Comparison of ENCODE assay signal across 1 cellular context in the genomic region with DNA sequence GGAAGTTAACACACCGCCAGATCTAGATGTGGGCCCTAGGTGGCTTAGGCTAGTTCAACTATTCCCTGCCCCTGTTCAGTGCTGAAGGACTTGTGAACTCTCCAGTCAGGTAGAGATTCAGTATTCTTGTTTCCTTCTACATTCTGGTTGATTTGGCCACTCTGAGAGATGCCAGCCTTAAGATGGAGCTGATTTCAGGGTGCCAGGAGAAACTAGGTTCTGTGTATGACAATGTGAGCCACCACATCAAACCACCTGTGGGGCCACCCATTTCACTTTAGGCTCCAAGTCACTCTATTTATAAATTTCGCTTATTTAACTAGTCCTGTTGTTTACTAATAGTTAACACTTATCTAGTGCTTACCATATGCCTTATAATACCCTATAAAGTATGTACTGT.
TF ChIP-seq lines count a peak whose summit lies in the region.

No MANE protein-coding gene starts in this region.

TF ChIP-seq in GM23338, 12 proteins besides CTCF, POLR2A, EP300 and RAD21:
- TF ChIP-seq, protein P1, sequence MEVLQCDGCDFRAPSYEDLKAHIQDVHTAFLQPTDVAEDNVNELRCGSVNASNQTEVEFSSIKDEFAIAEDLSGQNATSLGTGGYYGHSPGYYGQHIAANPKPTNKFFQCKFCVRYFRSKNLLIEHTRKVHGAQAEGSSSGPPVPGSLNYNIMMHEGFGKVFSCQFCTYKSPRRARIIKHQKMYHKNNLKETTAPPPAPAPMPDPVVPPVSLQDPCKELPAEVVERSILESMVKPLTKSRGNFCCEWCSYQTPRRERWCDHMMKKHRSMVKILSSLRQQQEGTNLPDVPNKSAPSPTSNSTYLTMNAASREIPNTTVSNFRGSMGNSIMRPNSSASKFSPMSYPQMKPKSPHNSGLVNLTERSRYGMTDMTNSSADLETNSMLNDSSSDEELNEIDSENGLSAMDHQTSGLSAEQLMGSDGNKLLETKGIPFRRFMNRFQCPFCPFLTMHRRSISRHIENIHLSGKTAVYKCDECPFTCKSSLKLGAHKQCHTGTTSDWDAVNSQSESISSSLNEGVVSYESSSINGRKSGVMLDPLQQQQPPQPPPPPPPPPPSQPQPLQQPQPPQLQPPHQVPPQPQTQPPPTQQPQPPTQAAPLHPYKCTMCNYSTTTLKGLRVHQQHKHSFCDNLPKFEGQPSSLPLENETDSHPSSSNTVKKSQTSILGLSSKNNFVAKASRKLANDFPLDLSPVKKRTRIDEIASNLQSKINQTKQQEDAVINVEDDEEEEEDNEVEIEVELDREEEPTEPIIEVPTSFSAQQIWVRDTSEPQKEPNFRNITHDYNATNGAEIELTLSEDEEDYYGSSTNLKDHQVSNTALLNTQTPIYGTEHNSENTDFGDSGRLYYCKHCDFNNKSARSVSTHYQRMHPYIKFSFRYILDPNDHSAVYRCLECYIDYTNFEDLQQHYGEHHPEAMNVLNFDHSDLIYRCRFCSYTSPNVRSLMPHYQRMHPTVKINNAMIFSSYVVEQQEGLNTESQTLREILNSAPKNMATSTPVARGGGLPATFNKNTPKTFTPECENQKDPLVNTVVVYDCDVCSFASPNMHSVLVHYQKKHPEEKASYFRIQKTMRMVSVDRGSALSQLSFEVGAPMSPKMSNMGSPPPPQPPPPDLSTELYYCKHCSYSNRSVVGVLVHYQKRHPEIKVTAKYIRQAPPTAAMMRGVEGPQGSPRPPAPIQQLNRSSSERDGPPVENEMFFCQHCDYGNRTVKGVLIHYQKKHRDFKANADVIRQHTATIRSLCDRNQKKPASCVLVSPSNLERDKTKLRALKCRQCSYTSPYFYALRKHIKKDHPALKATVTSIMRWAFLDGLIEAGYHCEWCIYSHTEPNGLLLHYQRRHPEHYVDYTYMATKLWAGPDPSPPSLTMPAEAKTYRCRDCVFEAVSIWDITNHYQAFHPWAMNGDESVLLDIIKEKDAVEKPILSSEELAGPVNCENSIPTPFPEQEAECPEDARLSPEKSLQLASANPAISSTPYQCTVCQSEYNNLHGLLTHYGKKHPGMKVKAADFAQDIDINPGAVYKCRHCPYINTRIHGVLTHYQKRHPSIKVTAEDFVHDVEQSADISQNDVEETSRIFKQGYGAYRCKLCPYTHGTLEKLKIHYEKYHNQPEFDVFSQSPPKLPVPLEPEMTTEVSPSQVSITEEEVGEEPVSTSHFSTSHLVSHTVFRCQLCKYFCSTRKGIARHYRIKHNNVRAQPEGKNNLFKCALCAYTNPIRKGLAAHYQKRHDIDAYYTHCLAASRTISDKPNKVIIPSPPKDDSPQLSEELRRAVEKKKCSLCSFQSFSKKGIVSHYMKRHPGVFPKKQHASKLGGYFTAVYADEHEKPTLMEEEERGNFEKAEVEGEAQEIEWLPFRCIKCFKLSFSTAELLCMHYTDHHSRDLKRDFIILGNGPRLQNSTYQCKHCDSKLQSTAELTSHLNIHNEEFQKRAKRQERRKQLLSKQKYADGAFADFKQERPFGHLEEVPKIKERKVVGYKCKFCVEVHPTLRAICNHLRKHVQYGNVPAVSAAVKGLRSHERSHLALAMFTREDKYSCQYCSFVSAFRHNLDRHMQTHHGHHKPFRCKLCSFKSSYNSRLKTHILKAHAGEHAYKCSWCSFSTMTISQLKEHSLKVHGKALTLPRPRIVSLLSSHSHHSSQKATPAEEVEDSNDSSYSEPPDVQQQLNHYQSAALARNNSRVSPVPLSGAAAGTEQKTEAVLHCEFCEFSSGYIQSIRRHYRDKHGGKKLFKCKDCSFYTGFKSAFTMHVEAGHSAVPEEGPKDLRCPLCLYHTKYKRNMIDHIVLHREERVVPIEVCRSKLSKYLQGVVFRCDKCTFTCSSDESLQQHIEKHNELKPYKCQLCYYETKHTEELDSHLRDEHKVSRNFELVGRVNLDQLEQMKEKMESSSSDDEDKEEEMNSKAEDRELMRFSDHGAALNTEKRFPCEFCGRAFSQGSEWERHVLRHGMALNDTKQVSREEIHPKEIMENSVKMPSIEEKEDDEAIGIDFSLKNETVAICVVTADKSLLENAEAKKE (CRISPR knock-in tag; IDR thresholded peaks at IDR 0.05), result no peak
- TF ChIP-seq CREB1 (CRISPR knock-in tag; IDR thresholded peaks at IDR 0.05; ENCODE audit: low read depth) (no peak), NANOG (IDR thresholded peaks at IDR 0.05; ENCODE audit: borderline replicate concordance) (no peak), EZH2phosphoT487 (IDR thresholded peaks at IDR 0.05; ENCODE audit: unreplicated experiment) (no peak), STAT1 (IDR thresholded peaks at IDR 0.05; ENCODE audit: unreplicated experiment) (no peak), EZH2 (IDR thresholded peaks at IDR 0.05; ENCODE audit: low read depth, unreplicated experiment) (no peak), ZNF114 (CRISPR knock-in tag; IDR thresholded peaks at IDR 0.05) (no peak), JUNB (IDR thresholded peaks at IDR 0.05; ENCODE audit: unreplicated experiment) (no peak), POLR2AphosphoS5 (IDR thresholded peaks at IDR 0.05; ENCODE audit: low read depth) (no peak), ZNF331 (CRISPR knock-in tag; IDR thresholded peaks at IDR 0.05; ENCODE audit: low read depth) (no peak)
- TF ChIP-seq, protein P2, sequence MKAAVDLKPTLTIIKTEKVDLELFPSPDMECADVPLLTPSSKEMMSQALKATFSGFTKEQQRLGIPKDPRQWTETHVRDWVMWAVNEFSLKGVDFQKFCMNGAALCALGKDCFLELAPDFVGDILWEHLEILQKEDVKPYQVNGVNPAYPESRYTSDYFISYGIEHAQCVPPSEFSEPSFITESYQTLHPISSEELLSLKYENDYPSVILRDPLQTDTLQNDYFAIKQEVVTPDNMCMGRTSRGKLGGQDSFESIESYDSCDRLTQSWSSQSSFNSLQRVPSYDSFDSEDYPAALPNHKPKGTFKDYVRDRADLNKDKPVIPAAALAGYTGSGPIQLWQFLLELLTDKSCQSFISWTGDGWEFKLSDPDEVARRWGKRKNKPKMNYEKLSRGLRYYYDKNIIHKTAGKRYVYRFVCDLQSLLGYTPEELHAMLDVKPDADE (IDR thresholded peaks at IDR 0.05), result no peak
- TF ChIP-seq, protein P3, sequence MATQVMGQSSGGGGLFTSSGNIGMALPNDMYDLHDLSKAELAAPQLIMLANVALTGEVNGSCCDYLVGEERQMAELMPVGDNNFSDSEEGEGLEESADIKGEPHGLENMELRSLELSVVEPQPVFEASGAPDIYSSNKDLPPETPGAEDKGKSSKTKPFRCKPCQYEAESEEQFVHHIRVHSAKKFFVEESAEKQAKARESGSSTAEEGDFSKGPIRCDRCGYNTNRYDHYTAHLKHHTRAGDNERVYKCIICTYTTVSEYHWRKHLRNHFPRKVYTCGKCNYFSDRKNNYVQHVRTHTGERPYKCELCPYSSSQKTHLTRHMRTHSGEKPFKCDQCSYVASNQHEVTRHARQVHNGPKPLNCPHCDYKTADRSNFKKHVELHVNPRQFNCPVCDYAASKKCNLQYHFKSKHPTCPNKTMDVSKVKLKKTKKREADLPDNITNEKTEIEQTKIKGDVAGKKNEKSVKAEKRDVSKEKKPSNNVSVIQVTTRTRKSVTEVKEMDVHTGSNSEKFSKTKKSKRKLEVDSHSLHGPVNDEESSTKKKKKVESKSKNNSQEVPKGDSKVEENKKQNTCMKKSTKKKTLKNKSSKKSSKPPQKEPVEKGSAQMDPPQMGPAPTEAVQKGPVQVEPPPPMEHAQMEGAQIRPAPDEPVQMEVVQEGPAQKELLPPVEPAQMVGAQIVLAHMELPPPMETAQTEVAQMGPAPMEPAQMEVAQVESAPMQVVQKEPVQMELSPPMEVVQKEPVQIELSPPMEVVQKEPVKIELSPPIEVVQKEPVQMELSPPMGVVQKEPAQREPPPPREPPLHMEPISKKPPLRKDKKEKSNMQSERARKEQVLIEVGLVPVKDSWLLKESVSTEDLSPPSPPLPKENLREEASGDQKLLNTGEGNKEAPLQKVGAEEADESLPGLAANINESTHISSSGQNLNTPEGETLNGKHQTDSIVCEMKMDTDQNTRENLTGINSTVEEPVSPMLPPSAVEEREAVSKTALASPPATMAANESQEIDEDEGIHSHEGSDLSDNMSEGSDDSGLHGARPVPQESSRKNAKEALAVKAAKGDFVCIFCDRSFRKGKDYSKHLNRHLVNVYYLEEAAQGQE (IDR thresholded peaks at IDR 0.05; ENCODE audit: unreplicated experiment), result no peak
